ENCODE assay signal across 25 cellular contexts in the genomic region with DNA sequence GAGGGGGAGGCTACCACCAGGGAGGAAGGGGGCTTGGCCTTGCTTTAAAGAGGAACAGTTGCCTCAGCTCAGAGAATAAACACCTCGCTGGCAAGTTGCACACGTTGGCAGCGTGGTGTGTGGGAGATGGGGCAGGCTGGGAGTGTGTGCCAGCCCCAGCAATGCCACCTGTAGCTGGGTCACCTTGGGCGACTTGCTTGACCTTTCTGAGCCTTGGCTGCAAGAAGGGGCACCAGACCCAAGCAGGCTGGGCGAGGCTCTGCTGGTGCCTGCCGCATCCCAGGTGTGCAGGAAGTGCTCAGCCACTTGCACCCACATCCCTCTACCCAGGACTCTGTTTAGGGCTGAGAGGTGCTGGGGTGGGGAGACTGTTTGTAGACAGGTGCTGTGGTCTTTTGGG. TPM values are rescaled to one million over a fixed set of nuclear protein-coding genes. Genes with fewer than 3 reads are reported as not detected.
DNase-seq lines count a peak whose midpoint lies in the region; ATAC-seq, FAIRE-seq and TF ChIP-seq lines count a peak whose summit lies in the region.
"Had no signal": no experiment of that assay in that cellular context is flagged by ENCODE, and none has a peak within 500 bp of the region (broad histone marks: within the 10 kb centered on the region; RNA-seq: fewer than 3 reads in every experiment).

No MANE protein-coding gene starts in this region.

- WGBS in HepG2 (ENCODE audit: low lambda C conversion rate), result no CpG with 5 or more reads among the region's 6 CpGs
- WGBS in right lobe of liver (ENCODE audit: insufficient coverage, low coverage, low lambda C conversion rate, missing lambda C conversion rate), result 86% methylated on average over 1 of the region's 6 CpGs
- 36% methylated on average over 3 of the region's 6 CpGs; no CpG with 5 or more reads in 1 of the 2 donors for WGBS in gastroesophageal sphincter (ENCODE audit: low coverage in 1 of 2), 2 donors

- H3K4me1 Mint-ChIP-seq in neural crest cell, result peaks cover 47% of the 10 kb centered on the region
- H3K4me1 Mint-ChIP-seq in CD4-positive, alpha-beta T cell (ENCODE audit: low read depth), result no peaks in the 10 kb centered on the region
- H3K4me1 Mint-ChIP-seq: CD4-positive, CD25-positive, alpha-beta regulatory T cell had no signal

- H3K9me3 Mint-ChIP-seq in neural crest cell, result no peaks in the 10 kb centered on the region
- H3K9me3 Mint-ChIP-seq in CD4-positive, alpha-beta T cell, result no peaks in the 10 kb centered on the region
- H3K9me3 Mint-ChIP-seq: CD4-positive, CD25-positive, alpha-beta regulatory T cell; HFFc6 had no signal

- CTCF ChIA-PET in HepG2 (lab: Yijun Ruan, JAX; ENCODE audit: low intra/inter-chr PET ratio, low total read pairs), result no interaction called here
- CTCF ChIA-PET in CD4-positive, alpha-beta T cell (lab: Charles Lee), result no interaction called here

- TF ChIP-seq EP300 in HepG2 (IDR thresholded peaks at IDR 0.05; ENCODE audit: low read depth in 2 of 2, low read length in 2 of 2) (no peak), HepG2 (CRISPR knock-in tag; IDR thresholded peaks at IDR 0.05; ENCODE audit: borderline replicate concordance) (no peak), gastroesophageal sphincter (IDR thresholded peaks at IDR 0.05) (no peak)

- H3K27me3 Mint-ChIP-seq in neural crest cell (ENCODE audit: low read depth), result peaks cover 5% of the 10 kb centered on the region
- no peaks in the 10 kb centered on the region for H3K27me3 Mint-ChIP-seq in CD4-positive, alpha-beta T cell
- H3K27me3 Mint-ChIP-seq: CD4-positive, CD25-positive, alpha-beta regulatory T cell had no signal

- ATAC-seq in HepG2 (no peak), right lobe of liver (no peak), gastroesophageal sphincter (no peak), GM18870 (IDR thresholded peaks at IDR 0.05; ENCODE audit: unreplicated experiment) (no peak)
- ATAC-seq in CD4-positive, alpha-beta T cell (ENCODE audit: poor library complexity), result no peak

- TF ChIP-seq CTCF in HepG2 (CRISPR knock-in tag; IDR thresholded peaks at IDR 0.05) (no peak), right lobe of liver (IDR thresholded peaks at IDR 0.05) (no peak), dorsolateral prefrontal cortex (IDR thresholded peaks at IDR 0.05 in 54 of 56, conservative IDR thresholded peaks at IDR 0.05 in 2 of 56; ENCODE audit: low read depth in 1 of 56, partially characterized antibody in 56 of 56) (no peak), neural crest cell (conservative IDR thresholded peaks at IDR 0.05) (no peak), gastroesophageal sphincter (IDR thresholded peaks at IDR 0.05) (no peak)
- no peak for TF ChIP-seq CTCF in CD4-positive, alpha-beta T cell (IDR thresholded peaks at IDR 0.05)

- H3K27ac ChIP-seq in HepG2 (ENCODE audit: extremely low read length, insufficient read depth, low read length) (no peak overlapping the region), right lobe of liver (no peak overlapping the region), dorsolateral prefrontal cortex (peak overlapping the region in 12 of 59 donors; percentile 18 to 58 (median 44)), gastroesophageal sphincter (no peak overlapping the region)
- H3K27ac ChIP-seq in CD4-positive, alpha-beta T cell (ENCODE audit: low read depth, low read length), result no peak overlapping the region
- H3K27ac ChIP-seq: PC-9, RWPE1, SJCRH30 had no signal

- no peak overlapping the region for H3K9ac ChIP-seq in HepG2 (ENCODE audit: insufficient read depth, low read depth, low read length)

- H3K4me3 Mint-ChIP-seq in neural crest cell, result peak overlapping the region; percentile 31
- no peak overlapping the region for H3K4me3 Mint-ChIP-seq in CD4-positive, alpha-beta T cell
- H3K4me3 Mint-ChIP-seq: CD4-positive, CD25-positive, alpha-beta regulatory T cell; HFFc6 had no signal

- no peaks in the 10 kb centered on the region for H3K36me3 Mint-ChIP-seq in neural crest cell (ENCODE audit: low read depth)
- no peaks in the 10 kb centered on the region for H3K36me3 Mint-ChIP-seq in CD4-positive, alpha-beta T cell (ENCODE audit: low read depth)
- H3K36me3 Mint-ChIP-seq: CD4-positive, CD25-positive, alpha-beta regulatory T cell had no signal

- no peak overlapping the region; the same call in 1 of the 2 replicates for H3K4me2 ChIP-seq in HepG2 (ENCODE audit: low read depth, low read length)
- H3K4me2 ChIP-seq: PC-9 had no signal

- no peaks in the 10 kb centered on the region for H3K79me2 ChIP-seq in HepG2 (ENCODE audit: insufficient read depth, low read length)

- H3K36me3 ChIP-seq in HepG2 (replicated peaks in 1 of 2; ENCODE audit: control insufficient read depth in 1 of 2, insufficient read depth in 2 of 2, low read length in 2 of 2) (no peaks in the 10 kb centered on the region), right lobe of liver (no peaks in the 10 kb centered on the region), gastroesophageal sphincter (peaks cover 0 to 28% of the 10 kb centered on the region in 2 donors)
- H3K36me3 ChIP-seq: BE2C, SJCRH30 had no signal

- no peaks in the 10 kb centered on the region for H4K20me1 ChIP-seq in HepG2 (ENCODE audit: insufficient read depth, low read length)

- TF ChIP-seq RAD21 in HepG2 (CRISPR knock-in tag; IDR thresholded peaks at IDR 0.05), result no peak

- H3K4me1 ChIP-seq in HepG2 (ENCODE audit: insufficient read depth, low read length) (peaks cover 20% of the 10 kb centered on the region), right lobe of liver (no peaks in the 10 kb centered on the region), gastroesophageal sphincter (peaks cover 0 to 12% (median 0%) of the 10 kb centered on the region in 3 donors)
- H3K4me1 ChIP-seq: BE2C, Caco-2, SJCRH30 had no signal

- no peak overlapping the region for H2AFZ ChIP-seq in HepG2 (ENCODE audit: low read length)
- H2AFZ ChIP-seq: PC-9 had no signal

- in situ Hi-C loops in HepG2 (cut with HindIII; ENCODE audit: extremely low pct_ligation_motif_present, low pct_unique_long_range_greater_than_20kb), result no loop called here

- no TSS peak for BruUV-seq in HepG2 (replicated peaks; lab: Mats Ljungman, UMichigan)

- no peak overlapping the region for H3K27ac Mint-ChIP-seq in neural crest cell (ENCODE audit: unreplicated experiment)
- no peak overlapping the region for H3K27ac Mint-ChIP-seq in CD4-positive, alpha-beta T cell
- H3K27ac Mint-ChIP-seq: CD4-positive, CD25-positive, alpha-beta regulatory T cell; HFFc6 had no signal

- no peak overlapping the region; a peak in 1 of 6 replicates for H3K4me3 ChIP-seq in HepG2 (replicated peaks in 1 of 3; ENCODE audit: insufficient read depth in 1 of 3, low read depth in 2 of 3, low read length in 3 of 3)
- no peak overlapping the region for H3K4me3 ChIP-seq in right lobe of liver
- H3K4me3 ChIP-seq in dorsolateral prefrontal cortex, result peak overlapping the region in 32 of 59 donors; percentile 9 to 50 (median 32)
- H3K4me3 ChIP-seq in gastroesophageal sphincter, result no peak overlapping the region
- H3K4me3 ChIP-seq: PC-9, SJCRH30 had no signal

- intact Hi-C loops in HepG2 (cut with micrococcal nuclease; ENCODE audit: unreplicated experiment) (no loop called here), right lobe of liver (cut with DNase I) (no loop called here), dorsolateral prefrontal cortex (cut with DNase I) (no loop called here)
- intact Hi-C loops in CD4-positive, alpha-beta T cell (cut with DNase I, micrococcal nuclease), result no loop called here

- no peak for FAIRE-seq in HepG2 (lab: Jason Lieb, UNC)
- FAIRE-seq: A204.1, GM12892, H54 had no signal

- POLR2A ChIA-PET in HepG2 (lab: Yijun Ruan, JAX), result interaction anchor here (0.8 to 1.0 kb wide), 2 partner anchors 8 to 24 kb away, joined by 3 to 4 read pairs; no protein-coding TSS in a partner anchor
- POLR2A ChIA-PET in CD4-positive, alpha-beta T cell (lab: Charles Lee), result no interaction called here

- peaks cover 3 to 16% of the 10 kb centered on the region in 2 experiments; a peak in 2 of 5 replicates for H3K27me3 ChIP-seq in HepG2 (ENCODE audit: control insufficient read depth in 1 of 2, insufficient read depth in 2 of 2, low read length in 2 of 2)
- no peaks in the 10 kb centered on the region for H3K27me3 ChIP-seq in right lobe of liver
- H3K27me3 ChIP-seq in dorsolateral prefrontal cortex, result no peaks in the 10 kb centered on the region
- no peaks in the 10 kb centered on the region for H3K27me3 ChIP-seq in CD4-positive, alpha-beta T cell (ENCODE audit: control insufficient read depth, insufficient read depth, low read length)
- no peaks in the 10 kb centered on the region for H3K27me3 ChIP-seq in gastroesophageal sphincter
- H3K27me3 ChIP-seq: BE2C, SJCRH30 had no signal

- H3K9me3 ChIP-seq in HepG2 (ENCODE audit: low read length), result no peaks in the 10 kb centered on the region
- H3K9me3 ChIP-seq in right lobe of liver, result no peaks in the 10 kb centered on the region
- no peaks in the 10 kb centered on the region for H3K9me3 ChIP-seq in CD4-positive, alpha-beta T cell (ENCODE audit: control insufficient read depth, low read length)
- H3K9me3 ChIP-seq in gastroesophageal sphincter, result no peaks in the 10 kb centered on the region
- H3K9me3 ChIP-seq: BE2C, Caco-2, SJCRH30 had no signal

- DNase-seq in HepG2 (ENCODE audit: low spot score) (no peak), right lobe of liver (no peak), dorsolateral prefrontal cortex (no peak), neural crest cell (ENCODE audit: low read depth, low spot score) (no peak), NCI-H524 (lab: John Stamatoyannopoulos, UW) (no peak)
- no peak for DNase-seq in CD4-positive, alpha-beta T cell
- DNase-seq: BE2C; Caco-2; CD4-positive, CD25-positive, alpha-beta regulatory T cell; HFFc6; KG1; MV-4-11; NCI-H187; NCI-H2107; NCI-H2227 treated with DMSO at 0.1 percent for 48 hours; NCI-H510A treated with DMSO at 0.1 percent for 48 hours; NCI-H82; PC-9; SJCRH30 had no signal

- TF ChIP-seq POLR2A in HepG2 (IDR thresholded peaks at IDR 0.05; ENCODE audit: insufficient read depth in 1 of 2, low read depth in 2 of 2, low read length in 2 of 2) (no peak), right lobe of liver (IDR thresholded peaks at IDR 0.05) (no peak), gastroesophageal sphincter (IDR thresholded peaks at IDR 0.05) (no peak)

RNA-seq across cellular contexts. Expression of a gene that starts 0.6 kb away (rescaled TPM):
- total RNA-seq in HepG2 (2016; rRNA removed; fragmentation: Illumina TruSeq; extraction: Trizol) (1.1 and 1.5 TPM in 2 replicates), right lobe of liver (not detected), dorsolateral prefrontal cortex (10 to 100 TPM in 14 of 120 experiments, 1 to 10 TPM in 106; 1.8 to 18.0 (median 6.0) TPM), neural crest cell (13.4 and 14.7 TPM in 2 replicates), gastroesophageal sphincter (not detected)
- 0.18 and 0.51 TPM in 2 replicates for total RNA-seq in HepG2 (2016; cell fraction: cytosol; rRNA removed; fragmentation: Illumina TruSeq; extraction: Trizol; ENCODE audit: low read depth)
- total RNA-seq in HepG2 (2016; cell fraction: insoluble cytoplasmic fraction; rRNA removed; fragmentation: Illumina TruSeq; extraction: Trizol), result 0.95 and 1.2 TPM in 2 replicates
- total RNA-seq in HepG2 (2016; cell fraction: membrane; rRNA removed; fragmentation: Illumina TruSeq; extraction: Trizol), result 1.1 and 1.4 TPM in 2 replicates
- total RNA-seq in HepG2 (2016; cell fraction: nucleus; rRNA removed; fragmentation: Illumina TruSeq; extraction: Trizol), result 0.38 and 1.1 TPM in 2 replicates
- polyA plus RNA-seq in HepG2 (2011; rRNA removed), result 0.80 and 1.1 TPM in 2 replicates
- polyA plus RNA-seq in HepG2 (2011; cell fraction: cytosol; rRNA removed), result 0.47 and 0.89 TPM in 2 replicates
- polyA plus RNA-seq in HepG2 (2011; cell fraction: nucleus; rRNA removed), result 0.45 and 0.61 TPM in 2 replicates
- 0.69 and 0.97 TPM in 2 replicates for polyA plus RNA-seq in HepG2 (2012)
- polyA plus RNA-seq in HepG2 (2016; cell fraction: cytosol; fragmentation: Illumina TruSeq; extraction: Trizol; ENCODE audit: low read depth), result 0.54 and 0.60 TPM in 2 replicates
- polyA plus RNA-seq in HepG2 (2016; cell fraction: insoluble cytoplasmic fraction; fragmentation: Illumina TruSeq; extraction: Trizol; ENCODE audit: low read depth), result 1.4 and 1.8 TPM in 2 replicates
- polyA plus RNA-seq in HepG2 (2016; cell fraction: membrane; fragmentation: Illumina TruSeq; extraction: Trizol; ENCODE audit: low read depth), result 0.57 and 0.84 TPM in 2 replicates
- polyA plus RNA-seq in HepG2 (2016; cell fraction: nucleus; fragmentation: Illumina TruSeq; extraction: Trizol; ENCODE audit: insufficient read depth, low read depth), result 1.6 and 2.1 TPM in 2 replicates
- polyA minus RNA-seq in HepG2 (2011; rRNA and poly(A)+ RNA removed; ENCODE audit: low replicate concordance), result 1.6 TPM in 1 of 2 replicates, not detected in the other
- polyA minus RNA-seq in HepG2 (2011; cell fraction: cytosol; rRNA and poly(A)+ RNA removed), result not detected in 2 replicates
- polyA minus RNA-seq in HepG2 (2011; cell fraction: nucleus; rRNA and poly(A)+ RNA removed), result not detected in 2 replicates
- not detected for total RNA-seq in CD4-positive, alpha-beta T cell
- total RNA-seq: Caco-2; CD4-positive, CD25-positive, alpha-beta regulatory T cell; HFFc6; PC-9; SJCRH30 had no signal
- polyA plus RNA-seq: CD4-positive, CD25-positive, alpha-beta regulatory T cell had no signal

RNA-seq across cellular contexts. Expression of a gene that starts 48.6 kb away (rescaled TPM):
- total RNA-seq in HepG2 (2016; rRNA removed; fragmentation: Illumina TruSeq; extraction: Trizol), result 0.46 and 0.82 TPM in 2 replicates
- total RNA-seq in HepG2 (2016; cell fraction: cytosol; rRNA removed; fragmentation: Illumina TruSeq; extraction: Trizol; ENCODE audit: low read depth), result 0.26 and 0.40 TPM in 2 replicates
- total RNA-seq in HepG2 (2016; cell fraction: insoluble cytoplasmic fraction; rRNA removed; fragmentation: Illumina TruSeq; extraction: Trizol), result 0.62 and 0.93 TPM in 2 replicates
- total RNA-seq in HepG2 (2016; cell fraction: membrane; rRNA removed; fragmentation: Illumina TruSeq; extraction: Trizol), result 0.37 and 0.83 TPM in 2 replicates
- total RNA-seq in HepG2 (2016; cell fraction: nucleus; rRNA removed; fragmentation: Illumina TruSeq; extraction: Trizol), result 1.1 and 1.3 TPM in 2 replicates
- 4.1 and 4.5 TPM in 2 replicates for polyA plus RNA-seq in HepG2 (2011; rRNA removed)
- 4.5 and 6.1 TPM in 2 replicates for polyA plus RNA-seq in HepG2 (2011; cell fraction: cytosol; rRNA removed)
- 9.6 and 13.9 TPM in 2 replicates for polyA plus RNA-seq in HepG2 (2011; cell fraction: nucleus; rRNA removed)
- 0.48 and 0.80 TPM in 2 replicates for polyA plus RNA-seq in HepG2 (2012)
- polyA plus RNA-seq in HepG2 (2016; cell fraction: cytosol; fragmentation: Illumina TruSeq; extraction: Trizol; ENCODE audit: low read depth), result 0.21 and 0.37 TPM in 2 replicates
- 0.58 and 0.71 TPM in 2 replicates for polyA plus RNA-seq in HepG2 (2016; cell fraction: insoluble cytoplasmic fraction; fragmentation: Illumina TruSeq; extraction: Trizol; ENCODE audit: low read depth)
- polyA plus RNA-seq in HepG2 (2016; cell fraction: membrane; fragmentation: Illumina TruSeq; extraction: Trizol; ENCODE audit: low read depth), result 0.35 and 0.43 TPM in 2 replicates
- 1.0 and 1.6 TPM in 2 replicates for polyA plus RNA-seq in HepG2 (2016; cell fraction: nucleus; fragmentation: Illumina TruSeq; extraction: Trizol; ENCODE audit: insufficient read depth, low read depth)
- 14.4 TPM in 1 of 2 replicates, not detected in the other for polyA minus RNA-seq in HepG2 (2011; rRNA and poly(A)+ RNA removed; ENCODE audit: low replicate concordance)
- polyA minus RNA-seq in HepG2 (2011; cell fraction: cytosol; rRNA and poly(A)+ RNA removed), result 3.1 and 3.4 TPM in 2 replicates
- 3.7 and 6.6 TPM in 2 replicates for polyA minus RNA-seq in HepG2 (2011; cell fraction: nucleus; rRNA and poly(A)+ RNA removed)
- under 1 TPM; 0.20 to 0.59 (median 0.28) TPM for total RNA-seq in right lobe of liver
- total RNA-seq in dorsolateral prefrontal cortex, result 10 to 100 TPM in 40 of 120 experiments, 1 to 10 TPM in 80; 1.7 to 20.6 (median 8.5) TPM
- total RNA-seq in neural crest cell, result 3.0 and 3.5 TPM in 2 replicates
- 1 to 10 TPM in 1 of 2 experiments, under 1 TPM in 1; 0.98 to 1.2 TPM for total RNA-seq in CD4-positive, alpha-beta T cell
- total RNA-seq in gastroesophageal sphincter, result 100 to 1,000 TPM; 118 to 208 (median 120) TPM
- total RNA-seq: Caco-2, HFFc6, PC-9 had no signal

Comparison
In these comparisons a context has a peak if more than half of its experiments do, and no peak if none do; other contexts are left out.
1. H3K4me3 ChIP-seq: peak in dorsolateral prefrontal cortex (32 of 59); none in HepG2 (0 of 3), right lobe of liver (0 of 3) and gastroesophageal sphincter (0 of 2).
2. RNA of a gene that starts 48.6 kb away (total RNA-seq): 118 to 208 TPM in gastroesophageal sphincter; 1.7 to 20.6 TPM in dorsolateral prefrontal cortex, 3.0 to 3.5 TPM in neural crest cell, 0.98 to 1.2 TPM in CD4-positive, alpha-beta T cell, 0.26 to 1.3 TPM in HepG2 and 0.20 to 0.59 TPM in right lobe of liver; every median in the first group is over 4 times any median in the second.